19 cellular contexts compared by ENCODE assay signal in the genomic region with DNA sequence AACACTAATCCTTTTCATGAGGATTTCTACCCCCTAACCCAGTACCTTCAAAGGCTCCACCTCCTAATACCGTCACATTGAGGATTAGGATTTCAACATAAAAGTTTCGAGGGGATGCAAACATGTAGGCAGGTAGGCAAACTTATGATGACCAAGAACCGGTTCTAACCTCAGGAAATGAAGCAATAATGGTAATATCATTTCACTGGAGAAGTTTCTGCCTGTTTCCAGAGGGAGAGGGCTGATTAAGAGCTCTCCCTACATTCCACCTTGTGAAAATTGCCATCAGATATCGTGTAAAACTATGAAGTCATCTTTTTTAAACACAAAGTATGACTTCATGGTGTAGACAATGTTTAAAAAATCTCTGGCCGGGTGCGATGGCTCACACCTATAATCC.
"Had no signal": no experiment of that assay in that cellular context is flagged by ENCODE, and none has a peak within 500 bp of the region (broad histone marks: within the 10 kb centered on the region; RNA-seq: fewer than 3 reads in every experiment).

No MANE protein-coding gene starts in this region.

- H3K27ac Mint-ChIP-seq: activated CD4-positive, alpha-beta memory T cell treated with anti-CD3 and anti-CD28 coated beads for 36 hours; activated CD4-positive, alpha-beta T cell treated with anti-CD3 and anti-CD28 coated beads for 36 hours; activated naive CD4-positive, alpha-beta T cell treated with anti-CD3 and anti-CD28 coated beads, Interleukin-2, amount 10 ng/mL, durations not matched to agents 7 days and 5 days; activated T-cell treated with anti-CD3 and anti-CD28 coated beads, Interleukin-2, amount 50 U/mL, for 72 hours; dendritic cell treated with granulocyte-macrophage colony-stimulating factor and Interleukin-4, amounts not matched to agents 40 ng/mL and 50 ng/mL, for 4 days; stimulated activated effector memory CD8-positive, alpha-beta T cell treated with anti-CD3 and anti-CD28 coated beads, Interleukin-12 subunit alpha, Interleukin-12 subunit beta, amount 100 ng/mL, for 72 hours; stimulated activated naive CD8-positive, alpha-beta T cell treated with anti-CD3 and anti-CD28 coated beads, Interleukin-15, amount 100 ng/mL, for 72 hours; WTC11 had no signal

- H3K4me1 ChIP-seq: tibial artery had no signal

- H3K36me3 ChIP-seq: right lobe of liver had no signal

- H3K4me1 Mint-ChIP-seq: stimulated activated effector memory CD8-positive, alpha-beta T cell treated with anti-CD3 and anti-CD28 coated beads, Interleukin-12 subunit alpha, Interleukin-12 subunit beta, amount 100 ng/mL, for 72 hours had no signal

- H3K27me3 ChIP-seq: right lobe of liver, tibial artery had no signal

- H3K9me3 Mint-ChIP-seq: activated CD4-positive, alpha-beta memory T cell treated with anti-CD3 and anti-CD28 coated beads for 36 hours; activated naive CD4-positive, alpha-beta T cell treated with anti-CD3 and anti-CD28 coated beads, Interleukin-2, amount 10 ng/mL, durations not matched to agents 7 days and 5 days; activated T-cell treated with anti-CD3 and anti-CD28 coated beads, Interleukin-2, amount 50 U/mL, for 72 hours; stimulated activated effector memory CD8-positive, alpha-beta T cell treated with anti-CD3 and anti-CD28 coated beads, Interleukin-12 subunit alpha, Interleukin-12 subunit beta, amount 100 ng/mL, for 72 hours; stimulated activated naive CD8-positive, alpha-beta T cell treated with anti-CD3 and anti-CD28 coated beads, Interleukin-15, amount 100 ng/mL, for 72 hours had no signal

- H3K4me3 Mint-ChIP-seq: activated CD4-positive, alpha-beta memory T cell treated with anti-CD3 and anti-CD28 coated beads for 36 hours; activated CD4-positive, alpha-beta T cell treated with anti-CD3 and anti-CD28 coated beads for 36 hours; activated naive CD4-positive, alpha-beta T cell treated with anti-CD3 and anti-CD28 coated beads, Interleukin-2, amount 10 ng/mL, durations not matched to agents 7 days and 5 days; activated T-cell treated with anti-CD3 and anti-CD28 coated beads, Interleukin-2, amount 50 U/mL, for 72 hours; dendritic cell treated with granulocyte-macrophage colony-stimulating factor and Interleukin-4, amounts not matched to agents 40 ng/mL and 50 ng/mL, for 4 days; stimulated activated effector memory CD8-positive, alpha-beta T cell treated with anti-CD3 and anti-CD28 coated beads, Interleukin-12 subunit alpha, Interleukin-12 subunit beta, amount 100 ng/mL, for 72 hours; stimulated activated naive CD8-positive, alpha-beta T cell treated with anti-CD3 and anti-CD28 coated beads, Interleukin-15, amount 100 ng/mL, for 72 hours; WTC11 had no signal

- DNase-seq: activated CD4-positive, alpha-beta memory T cell treated with anti-CD3 and anti-CD28 coated beads for 36 hours; activated CD4-positive, alpha-beta T cell treated with anti-CD3 and anti-CD28 coated beads for 36 hours; activated effector memory CD4-positive, alpha-beta T cell treated with anti-CD3 and anti-CD28 coated beads, Interleukin-2, amount 50 U/mL, for 16 hours; activated naive CD4-positive, alpha-beta T cell treated with anti-CD3 and anti-CD28 coated beads, Interleukin-2, amount 10 ng/mL, durations not matched to agents 7 days and 5 days; activated T-cell treated with anti-CD3 and anti-CD28 coated beads, Interleukin-2, amount 50 U/mL, for 72 hours; effector CD4-positive, alpha-beta T cell; foreskin melanocyte; kidney; mesenchymal stem cell; occipital lobe; right lobe of liver; stimulated activated CD4-positive, alpha-beta T cell treated with anti-CD3 and anti-CD28 coated beads, Interleukin-1b, Interleukin-23, amount 100 ng/mL, for 48 hours; stimulated activated naive CD8-positive, alpha-beta T cell treated with anti-CD3 and anti-CD28 coated beads, Interleukin-15, amount 100 ng/mL, for 72 hours; T-helper 9 cell; tibial artery had no signal

- H3K27me3 Mint-ChIP-seq: activated CD4-positive, alpha-beta memory T cell treated with anti-CD3 and anti-CD28 coated beads for 36 hours; activated CD4-positive, alpha-beta T cell treated with anti-CD3 and anti-CD28 coated beads for 36 hours; activated naive CD4-positive, alpha-beta T cell treated with anti-CD3 and anti-CD28 coated beads, Interleukin-2, amount 10 ng/mL, durations not matched to agents 7 days and 5 days; dendritic cell treated with granulocyte-macrophage colony-stimulating factor and Interleukin-4, amounts not matched to agents 40 ng/mL and 50 ng/mL, for 4 days; stimulated activated naive CD8-positive, alpha-beta T cell treated with anti-CD3 and anti-CD28 coated beads, Interleukin-15, amount 100 ng/mL, for 72 hours had no signal

- H3K4me3 ChIP-seq: right lobe of liver, skin epidermis, tibial artery had no signal

- H3K9me3 ChIP-seq: right lobe of liver, tibial artery had no signal

- H3K27ac ChIP-seq: right lobe of liver, skin epidermis, tibial artery had no signal

- ATAC-seq: activated CD4-positive, alpha-beta T cell treated with anti-CD3 and anti-CD28 coated beads for 36 hours; activated T-cell treated with anti-CD3 and anti-CD28 coated beads, Interleukin-2, amount 50 U/mL, for 72 hours; stimulated activated effector memory CD8-positive, alpha-beta T cell treated with anti-CD3 and anti-CD28 coated beads, Interleukin-12 subunit alpha, Interleukin-12 subunit beta, amount 100 ng/mL, for 72 hours; stimulated activated naive CD8-positive, alpha-beta T cell treated with anti-CD3 and anti-CD28 coated beads, Interleukin-15, amount 100 ng/mL, for 72 hours had no signal
